1 cellular context compared by ENCODE assay signal in genomic region chr16:30609002-30609927, GRCh38.
TF ChIP-seq lines count a peak whose summit lies in the region.

No MANE protein-coding gene starts in this region.

TF ChIP-seq in H1, 55 proteins besides CTCF, POLR2A, EP300 and RAD21:
- TF ChIP-seq GABPA (IDR thresholded peaks at IDR 0.05; ENCODE audit: borderline replicate concordance, insufficient read depth, low read length) (0 out of 2 replicates have a peak, but pooled peaks have one; percentile 48), E2F6 (IDR thresholded peaks at IDR 0.05) (0 out of 2 replicates have a peak, but pooled peaks have one; percentile 4), SIN3A (conservative IDR thresholded peaks at IDR 0.05 in 1 of 2, IDR thresholded peaks at IDR 0.05 in 1 of 2; ENCODE audit: low read depth in 1 of 2, low read length in 2 of 2) (0 out of 4 replicates have a peak, but pooled peaks of 1 of the 2 experiments have one; percentile 16), BCL11A (IDR thresholded peaks at IDR 0.05; ENCODE audit: low read depth in 2 of 2, low read length in 2 of 2) (no peak), TAF7 (optimal IDR thresholded peaks at IDR 0.05; ENCODE audit: borderline replicate concordance, low read depth, low read length) (no peak), ASH2L (IDR thresholded peaks at IDR 0.05; ENCODE audit: low read length) (no peak), POLR2AphosphoS5 (IDR thresholded peaks at IDR 0.05; ENCODE audit: low read depth, low read length) (peak; percentile 68; the same call in 1 of the 2 replicates), NANOG (IDR thresholded peaks at IDR 0.05; ENCODE audit: insufficient read depth, low read depth, low read length, poor library complexity, severe bottlenecking) (no peak), EZH2 (IDR thresholded peaks at IDR 0.05; ENCODE audit: low read depth, low read length, severe bottlenecking) (no peak), KDM4A (IDR thresholded peaks at IDR 0.05; ENCODE audit: low read depth, low read length, severe bottlenecking) (peak; percentile 47), BRCA1 (IDR thresholded peaks at IDR 0.05; ENCODE audit: low read depth, low read length) (no peak), CREB1 (IDR thresholded peaks at IDR 0.05) (no peak), TCF12 (IDR thresholded peaks at IDR 0.05; ENCODE audit: low read depth, low read length) (no peak), SP4 (IDR thresholded peaks at IDR 0.05; ENCODE audit: low read length) (no peak), RXRA (IDR thresholded peaks at IDR 0.05; ENCODE audit: insufficient read depth, low read depth, low read length) (no peak)
